ENCODE assay signal across 1 cellular context in genomic region chr15:53251998-53252397, GRCh38.
A peak's percentile ranks its signal among the peaks of the same experiment; 100 is the strongest.
TF ChIP-seq lines count a peak whose summit lies in the region.

No MANE protein-coding gene starts in this region.

TF ChIP-seq in HepG2, 621 proteins besides CTCF, POLR2A, EP300 and RAD21 (continued from another document):
- 0 out of 2 replicates have a peak, but pooled peaks have one; percentile 39 for TF ChIP-seq ARID5B (CRISPR knock-in tag; IDR thresholded peaks at IDR 0.05)
- no peak for TF ChIP-seq RCOR2 (CRISPR knock-in tag; IDR thresholded peaks at IDR 0.05)
- TF ChIP-seq KMT2B (CRISPR knock-in tag; IDR thresholded peaks at IDR 0.05), result no peak
- TF ChIP-seq ZFX (CRISPR knock-in tag; IDR thresholded peaks at IDR 0.05; ENCODE audit: low read depth), result no peak
- TF ChIP-seq, protein P1, sequence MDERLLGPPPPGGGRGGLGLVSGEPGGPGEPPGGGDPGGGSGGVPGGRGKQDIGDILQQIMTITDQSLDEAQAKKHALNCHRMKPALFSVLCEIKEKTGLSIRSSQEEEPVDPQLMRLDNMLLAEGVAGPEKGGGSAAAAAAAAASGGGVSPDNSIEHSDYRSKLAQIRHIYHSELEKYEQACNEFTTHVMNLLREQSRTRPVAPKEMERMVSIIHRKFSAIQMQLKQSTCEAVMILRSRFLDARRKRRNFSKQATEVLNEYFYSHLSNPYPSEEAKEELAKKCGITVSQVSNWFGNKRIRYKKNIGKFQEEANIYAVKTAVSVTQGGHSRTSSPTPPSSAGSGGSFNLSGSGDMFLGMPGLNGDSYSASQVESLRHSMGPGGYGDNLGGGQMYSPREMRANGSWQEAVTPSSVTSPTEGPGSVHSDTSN (CRISPR knock-in tag; IDR thresholded peaks at IDR 0.05), result peak; percentile 55; the same call in 1 of the 2 replicates
- TF ChIP-seq POLR2AphosphoS5 (IDR thresholded peaks at IDR 0.05; ENCODE audit: low read depth, low read length), result no peak
- peak; percentile 73 for TF ChIP-seq SALL1 (CRISPR knock-in tag; IDR thresholded peaks at IDR 0.05)
- TF ChIP-seq ZNF251 (CRISPR knock-in tag; IDR thresholded peaks at IDR 0.05), result no peak
- TF ChIP-seq EED (CRISPR knock-in tag; IDR thresholded peaks at IDR 0.05), result no peak
- TF ChIP-seq FOXA1 (IDR thresholded peaks at IDR 0.05), result no peak
- TF ChIP-seq FOXA1 (CRISPR knock-in tag; IDR thresholded peaks at IDR 0.05), result peak; percentile 55; the same call in 1 of the 2 replicates
- no peak for TF ChIP-seq ARHGAP35 (CRISPR knock-in tag; IDR thresholded peaks at IDR 0.05; ENCODE audit: borderline replicate concordance)
- no peak for TF ChIP-seq PAWR (CRISPR knock-in tag; IDR thresholded peaks at IDR 0.05; ENCODE audit: borderline replicate concordance)
- TF ChIP-seq GATAD2A (CRISPR knock-in tag; IDR thresholded peaks at IDR 0.05), result peak; percentile 29; the same call in 1 of the 2 replicates
- TF ChIP-seq RFX5 (IDR thresholded peaks at IDR 0.05; ENCODE audit: low read depth, low read length), result no peak
